Comparison of ENCODE assay signal across 8 cellular contexts in the genomic region with DNA sequence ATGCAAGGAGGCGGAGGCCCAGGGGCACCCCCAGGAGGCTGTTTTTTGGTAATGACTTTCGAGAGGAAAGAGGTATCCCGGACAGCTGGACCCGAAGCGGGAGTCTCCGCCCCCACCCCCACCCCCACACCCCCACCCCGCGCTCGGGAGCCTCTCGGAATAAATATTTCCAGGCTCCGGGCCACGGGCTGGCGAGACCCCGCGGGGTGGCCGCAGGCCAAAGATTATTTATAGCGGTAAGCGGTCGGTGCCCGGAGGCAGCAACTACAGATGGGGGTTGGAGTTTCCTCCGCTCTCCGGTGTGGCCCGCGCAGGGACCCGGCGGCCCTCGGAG. TPM values are rescaled to one million over a fixed set of nuclear protein-coding genes. Genes with fewer than 3 reads are reported as not detected.
A peak's percentile ranks its signal among the peaks of the same experiment; 100 is the strongest.
DNase-seq lines count a peak whose midpoint lies in the region; ATAC-seq, FAIRE-seq and TF ChIP-seq lines count a peak whose summit lies in the region.

No MANE protein-coding gene starts in this region.

- TF ChIP-seq RAD21 in HepG2 (CRISPR knock-in tag; IDR thresholded peaks at IDR 0.05), result no peak

- H3K4me1 ChIP-seq in mammary epithelial cell (ENCODE audit: insufficient read depth, low read length), result peaks cover 32% of the 10 kb centered on the region
- H3K4me1 ChIP-seq in HepG2 (ENCODE audit: insufficient read depth, low read length), result peaks cover 28% of the 10 kb centered on the region

- no peak for DNase-seq in HFF-Myc (ENCODE audit: extremely low read depth, low read depth)
- DNase-seq in mammary epithelial cell, result no peak
- DNase-seq in HepG2 (ENCODE audit: low spot score), result no peak
- DNase-seq in stimulated activated CD4-positive, alpha-beta T cell treated with anti-CD3 and anti-CD28 coated beads, Interleukin-12 subunit alpha, Interleukin-12 subunit beta, amount 100 ng/mL, for 4 hours, result no peak
- no peak for DNase-seq in COLO829 (ENCODE audit: low spot score)
- no peak for DNase-seq in activated CD4-positive, alpha-beta T cell treated with anti-CD3 and anti-CD28 coated beads, Interleukin-2, amount 10 ng/mL, durations not matched to agents 24 days and 14 days

- peaks cover 27% of the 10 kb centered on the region for H3K4me1 Mint-ChIP-seq in stimulated activated memory B cell treated with anti-CD40 and anti-IgM and Interleukin-4, amounts not matched to agents 10 μg/mL and 1 μg/mL and 100 μg/mL, for 72 hours
- H3K4me1 Mint-ChIP-seq in activated CD4-positive, alpha-beta T cell treated with anti-CD3 and anti-CD28 coated beads, Interleukin-2, amount 10 ng/mL, durations not matched to agents 24 days and 14 days, result peaks cover 13% of the 10 kb centered on the region

- H3K36me3 ChIP-seq in mammary epithelial cell (ENCODE audit: insufficient read depth, low read length) (no peaks in the 10 kb centered on the region), HepG2 (replicated peaks in 1 of 2; ENCODE audit: control insufficient read depth in 1 of 2, insufficient read depth in 2 of 2, low read length in 2 of 2) (no peaks in the 10 kb centered on the region)

- H2AFZ ChIP-seq in mammary epithelial cell (ENCODE audit: low read depth, low read length) (peak overlapping the region; percentile 90), HepG2 (ENCODE audit: low read length) (no peak overlapping the region)

- no TSS peak for BruUV-seq in mammary epithelial cell (replicated peaks; lab: Mats Ljungman, UMichigan)
- no TSS peak for BruUV-seq in HepG2 (replicated peaks; lab: Mats Ljungman, UMichigan)

- H3K27me3 ChIP-seq in mammary epithelial cell (ENCODE audit: insufficient read depth, low read length) (peaks cover 15% of the 10 kb centered on the region), HepG2 (ENCODE audit: control insufficient read depth in 1 of 2, insufficient read depth in 2 of 2, low read length in 2 of 2) (peaks cover 28 to 92% of the 10 kb centered on the region in 2 experiments)

- H3K4me2 ChIP-seq in mammary epithelial cell (ENCODE audit: insufficient read depth, low read depth, low read length), result peak overlapping the region; percentile 94
- H3K4me2 ChIP-seq in HepG2 (ENCODE audit: low read depth, low read length), result peak overlapping the region; percentile 78

- POLR2A ChIA-PET in HepG2 (lab: Yijun Ruan, JAX), result no interaction called here

- H3K9me3 ChIP-seq in mammary epithelial cell (replicated peaks; ENCODE audit: insufficient read depth, low read length) (no peaks in the 10 kb centered on the region), HepG2 (ENCODE audit: low read length) (peaks cover 7% of the 10 kb centered on the region; the same call in 1 of the 2 replicates)

- dilution Hi-C loops in mammary epithelial cell (cut with HindIII; ENCODE audit: low sequenced_read_pairs), result loop anchor here (25.0 kb wide), 2 partner anchors 207 to 557 kb away; no protein-coding TSS in a partner anchor

- no peak for ATAC-seq in HepG2
- no peak for ATAC-seq in stimulated activated memory B cell treated with anti-CD40 and anti-IgM and Interleukin-4, amounts not matched to agents 10 μg/mL and 1 μg/mL and 100 μg/mL, for 72 hours
- no peak for ATAC-seq in GM18907 (IDR thresholded peaks at IDR 0.05; ENCODE audit: unreplicated experiment)

- H4K20me1 ChIP-seq in mammary epithelial cell (ENCODE audit: insufficient read depth, low read length), result no peaks in the 10 kb centered on the region
- H4K20me1 ChIP-seq in HepG2 (ENCODE audit: insufficient read depth, low read length), result peaks cover 10% of the 10 kb centered on the region; the same call in 1 of the 2 replicates

- FAIRE-seq in HepG2 (lab: Jason Lieb, UNC), result no peak

- CTCF ChIA-PET in mammary epithelial cell (lab: Charles Lee; ENCODE audit: low non-redundant PET), result no interaction called here
- CTCF ChIA-PET in HepG2 (lab: Yijun Ruan, JAX; ENCODE audit: low intra/inter-chr PET ratio, low total read pairs), result no interaction called here

- TF ChIP-seq CTCF in HFF-Myc (IDR thresholded peaks at IDR 0.05; ENCODE audit: low read depth, low read length, missing control alignments) (no peak), mammary epithelial cell (conservative IDR thresholded peaks at IDR 0.05 in 1 of 2, IDR thresholded peaks at IDR 0.05 in 1 of 2; ENCODE audit: extremely low read depth in 1 of 2, insufficient read depth in 1 of 2, low read depth in 1 of 2, low read length in 2 of 2) (no peak), HepG2 (CRISPR knock-in tag; IDR thresholded peaks at IDR 0.05) (no peak)

- H3K4me3 Mint-ChIP-seq in stimulated activated memory B cell treated with anti-CD40 and anti-IgM and Interleukin-4, amounts not matched to agents 10 μg/mL and 1 μg/mL and 100 μg/mL, for 72 hours, result peak overlapping the region; percentile 26
- no peak overlapping the region for H3K4me3 Mint-ChIP-seq in activated CD4-positive, alpha-beta T cell treated with anti-CD3 and anti-CD28 coated beads, Interleukin-2, amount 10 ng/mL, durations not matched to agents 24 days and 14 days

- peaks cover 4% of the 10 kb centered on the region for H3K9me3 Mint-ChIP-seq in stimulated activated memory B cell treated with anti-CD40 and anti-IgM and Interleukin-4, amounts not matched to agents 10 μg/mL and 1 μg/mL and 100 μg/mL, for 72 hours
- peaks cover 6% of the 10 kb centered on the region for H3K9me3 Mint-ChIP-seq in activated CD4-positive, alpha-beta T cell treated with anti-CD3 and anti-CD28 coated beads, Interleukin-2, amount 10 ng/mL, durations not matched to agents 24 days and 14 days

- TF ChIP-seq POLR2A in HepG2 (IDR thresholded peaks at IDR 0.05; ENCODE audit: insufficient read depth in 1 of 2, low read depth in 2 of 2, low read length in 2 of 2), result no peak

- TF ChIP-seq EP300 in HepG2 (IDR thresholded peaks at IDR 0.05; ENCODE audit: low read depth in 2 of 2, low read length in 2 of 2) (no peak), HepG2 (CRISPR knock-in tag; IDR thresholded peaks at IDR 0.05; ENCODE audit: borderline replicate concordance) (no peak)

- intact Hi-C loops in mammary epithelial cell (cut with micrococcal nuclease), result loop anchor here (2.0 kb wide), 1 partner anchor 30 kb away; no protein-coding TSS in a partner anchor
- intact Hi-C loops in HepG2 (cut with micrococcal nuclease; ENCODE audit: unreplicated experiment), result no loop called here
- intact Hi-C loops in activated CD4-positive, alpha-beta T cell treated with anti-CD3 and anti-CD28 coated beads, Interleukin-2, amount 10 ng/mL, durations not matched to agents 24 days and 14 days (cut with micrococcal nuclease), result loop anchor here (5.0 kb wide), 1 partner anchor 1257 kb away; no protein-coding TSS in a partner anchor

- 4% methylated on average over 5 of the region's 27 CpGs for WGBS in mammary epithelial cell (ENCODE audit: low coverage, missing lambda C conversion rate)
- 16% methylated on average over 21 of the region's 27 CpGs for WGBS in HepG2 (ENCODE audit: low lambda C conversion rate)

- peaks cover 7% of the 10 kb centered on the region for H3K36me3 Mint-ChIP-seq in stimulated activated memory B cell treated with anti-CD40 and anti-IgM and Interleukin-4, amounts not matched to agents 10 μg/mL and 1 μg/mL and 100 μg/mL, for 72 hours
- peaks cover 6% of the 10 kb centered on the region for H3K36me3 Mint-ChIP-seq in activated CD4-positive, alpha-beta T cell treated with anti-CD3 and anti-CD28 coated beads, Interleukin-2, amount 10 ng/mL, durations not matched to agents 24 days and 14 days (ENCODE audit: low read depth)

- H3K4me3 ChIP-seq in HFF-Myc (replicated peaks; ENCODE audit: low read depth, low read length) (peak overlapping the region; percentile 35), mammary epithelial cell (replicated peaks in 1 of 3; ENCODE audit: insufficient read depth in 1 of 3, low read depth in 2 of 3, low read length in 3 of 3) (peak overlapping the region; percentile 41 to 73 (median 49)), HepG2 (replicated peaks in 1 of 3; ENCODE audit: insufficient read depth in 1 of 3, low read depth in 2 of 3, low read length in 3 of 3) (peak overlapping the region; percentile 32 to 67 (median 63); a peak in 4 of 6 replicates)

- in situ Hi-C loops in mammary epithelial cell (cut with MboI; ENCODE audit: low sequenced_read_pairs in 2 of 2) (no loop called here), HepG2 (cut with HindIII; ENCODE audit: extremely low pct_ligation_motif_present, low pct_unique_long_range_greater_than_20kb) (loop anchor here (10.0 kb wide), 1 partner anchor 340 kb away; no protein-coding TSS in a partner anchor)

- peaks cover 79% of the 10 kb centered on the region for H3K27me3 Mint-ChIP-seq in stimulated activated memory B cell treated with anti-CD40 and anti-IgM and Interleukin-4, amounts not matched to agents 10 μg/mL and 1 μg/mL and 100 μg/mL, for 72 hours
- peaks cover 50% of the 10 kb centered on the region for H3K27me3 Mint-ChIP-seq in activated CD4-positive, alpha-beta T cell treated with anti-CD3 and anti-CD28 coated beads, Interleukin-2, amount 10 ng/mL, durations not matched to agents 24 days and 14 days

- no peak overlapping the region for H3K27ac ChIP-seq in mammary epithelial cell (ENCODE audit: insufficient read depth, low read depth, low read length)
- no peak overlapping the region for H3K27ac ChIP-seq in HepG2 (ENCODE audit: extremely low read length, insufficient read depth, low read length)

- H3K79me2 ChIP-seq in mammary epithelial cell (ENCODE audit: insufficient read depth, low read length) (no peaks in the 10 kb centered on the region), HepG2 (ENCODE audit: insufficient read depth, low read length) (no peaks in the 10 kb centered on the region)

- no peak overlapping the region for H3K9ac ChIP-seq in mammary epithelial cell (ENCODE audit: insufficient read depth, low read length)
- H3K9ac ChIP-seq in HepG2 (ENCODE audit: insufficient read depth, low read depth, low read length), result no peak overlapping the region

- H3K27ac Mint-ChIP-seq in stimulated activated memory B cell treated with anti-CD40 and anti-IgM and Interleukin-4, amounts not matched to agents 10 μg/mL and 1 μg/mL and 100 μg/mL, for 72 hours, result no peak overlapping the region
- H3K27ac Mint-ChIP-seq in activated CD4-positive, alpha-beta T cell treated with anti-CD3 and anti-CD28 coated beads, Interleukin-2, amount 10 ng/mL, durations not matched to agents 24 days and 14 days, result no peak overlapping the region

RNA-seq across cellular contexts. Expression of a gene that starts 3.3 kb away (rescaled TPM):
- 1 to 10 TPM in 1 of 2 donors, under 1 TPM in 1; 0.50 to 8.6 TPM for total RNA-seq in mammary epithelial cell
- 1.6 TPM for polyA plus RNA-seq in mammary epithelial cell
- polyA minus RNA-seq in mammary epithelial cell, result 3.3 TPM
- total RNA-seq in HepG2 (2016; rRNA removed; fragmentation: Illumina TruSeq; extraction: Trizol), result 0.06 and 0.07 TPM in 2 replicates
- total RNA-seq in HepG2 (2016; cell fraction: cytosol; rRNA removed; fragmentation: Illumina TruSeq; extraction: Trizol; ENCODE audit: low read depth), result not detected in 2 replicates
- 0.32 TPM in 1 of 2 replicates, not detected in the other for total RNA-seq in HepG2 (2016; cell fraction: insoluble cytoplasmic fraction; rRNA removed; fragmentation: Illumina TruSeq; extraction: Trizol)
- 0.09 TPM in 1 of 2 replicates, not detected in the other for total RNA-seq in HepG2 (2016; cell fraction: membrane; rRNA removed; fragmentation: Illumina TruSeq; extraction: Trizol)
- 0.12 and 0.13 TPM in 2 replicates for total RNA-seq in HepG2 (2016; cell fraction: nucleus; rRNA removed; fragmentation: Illumina TruSeq; extraction: Trizol)
- 0.04 and 0.05 TPM in 2 replicates for polyA plus RNA-seq in HepG2 (2011; rRNA removed)
- 0.03 and 0.09 TPM in 2 replicates for polyA plus RNA-seq in HepG2 (2011; cell fraction: cytosol; rRNA removed)
- polyA plus RNA-seq in HepG2 (2011; cell fraction: nucleus; rRNA removed), result 0.50 and 0.79 TPM in 2 replicates
- not detected in 2 replicates for polyA plus RNA-seq in HepG2 (2012)
- polyA plus RNA-seq in HepG2 (2016; cell fraction: cytosol; fragmentation: Illumina TruSeq; extraction: Trizol; ENCODE audit: low read depth), result not detected in 2 replicates
- polyA plus RNA-seq in HepG2 (2016; cell fraction: insoluble cytoplasmic fraction; fragmentation: Illumina TruSeq; extraction: Trizol; ENCODE audit: low read depth), result 0.05 and 0.11 TPM in 2 replicates
- 0.07 TPM in 1 of 2 replicates, not detected in the other for polyA plus RNA-seq in HepG2 (2016; cell fraction: membrane; fragmentation: Illumina TruSeq; extraction: Trizol; ENCODE audit: low read depth)
- 0.26 and 0.88 TPM in 2 replicates for polyA plus RNA-seq in HepG2 (2016; cell fraction: nucleus; fragmentation: Illumina TruSeq; extraction: Trizol; ENCODE audit: insufficient read depth, low read depth)
- polyA minus RNA-seq in HepG2 (2011; rRNA and poly(A)+ RNA removed; ENCODE audit: low replicate concordance), result 0.34 and 5.5 TPM in 2 replicates
- 0.18 TPM in 1 of 2 replicates, not detected in the other for polyA minus RNA-seq in HepG2 (2011; cell fraction: cytosol; rRNA and poly(A)+ RNA removed)
- 0.25 and 0.26 TPM in 2 replicates for polyA minus RNA-seq in HepG2 (2011; cell fraction: nucleus; rRNA and poly(A)+ RNA removed)
- total RNA-seq in activated CD4-positive, alpha-beta T cell treated with anti-CD3 and anti-CD28 coated beads, Interleukin-2, amount 10 ng/mL, durations not matched to agents 24 days and 14 days, result not detected in 2 replicates
